ENCODE assay signal across 17 cellular contexts in the genomic region with DNA sequence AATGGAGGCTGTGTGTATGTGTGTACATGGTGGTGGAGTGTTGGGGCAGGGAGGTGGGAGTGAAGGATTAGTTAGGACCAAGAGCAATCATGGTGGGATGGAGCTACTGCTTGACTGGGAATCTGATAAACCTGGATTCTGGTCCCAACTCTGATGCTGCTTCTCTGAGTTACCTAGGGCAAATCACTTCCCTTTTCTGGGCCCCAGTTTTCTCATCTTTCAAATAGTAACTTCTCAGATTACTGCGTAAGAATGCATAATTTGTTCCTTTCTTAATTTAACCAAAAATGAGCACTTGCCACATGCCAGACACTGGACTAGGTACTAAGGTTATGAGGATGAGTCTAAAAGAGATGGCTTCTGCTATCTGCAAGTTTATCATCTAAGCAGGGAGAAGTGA.
"Had no signal": no experiment of that assay in that cellular context is flagged by ENCODE, and none has a peak within 500 bp of the region (broad histone marks: within the 10 kb centered on the region; RNA-seq: fewer than 3 reads in every experiment).

No MANE protein-coding gene starts in this region.

- H3K27ac Mint-ChIP-seq: activated naive CD4-positive, alpha-beta T cell treated with anti-CD3 and anti-CD28 coated beads for 36 hours had no signal

- H3K9me3 ChIP-seq: adrenal gland, mucosa of descending colon, spleen, tibial nerve had no signal

- H3K27me3 Mint-ChIP-seq: effector memory CD8-positive, alpha-beta T cell had no signal

- H3K4me3 ChIP-seq: adrenal gland, cardiac muscle cell, mucosa of descending colon, spleen, tibial nerve had no signal

- H3K27me3 ChIP-seq: adrenal gland, cardiac muscle cell, spleen, tibial nerve had no signal

- H3K9me3 Mint-ChIP-seq: activated naive CD4-positive, alpha-beta T cell treated with anti-CD3 and anti-CD28 coated beads for 36 hours; effector memory CD8-positive, alpha-beta T cell; nephron had no signal

- H3K36me3 ChIP-seq: cardiac muscle cell had no signal

- H3K27ac ChIP-seq: adrenal gland, cardiac muscle cell, tibial nerve, VCaP had no signal

- ATAC-seq: effector memory CD8-positive, alpha-beta T cell; mucosa of descending colon; stimulated activated naive CD8-positive, alpha-beta T cell treated with anti-CD3 and anti-CD28 coated beads, Interleukin-15, Interleukin-2, amounts not matched to agents 100 U/mL and 50 U/mL, for 24 hours had no signal

- H3K4me3 Mint-ChIP-seq: activated naive CD4-positive, alpha-beta T cell treated with anti-CD3 and anti-CD28 coated beads for 36 hours; effector memory CD8-positive, alpha-beta T cell; nephron had no signal

- DNase-seq: activated CD4-positive, alpha-beta T cell treated with anti-CD3 and anti-CD28 coated beads, Interleukin-2, amount 50 U/mL, for 4 hours; activated naive CD4-positive, alpha-beta T cell treated with anti-CD3 and anti-CD28 coated beads for 36 hours; activated T-cell treated with anti-CD3 and anti-CD28 coated beads for 4 hours; dermis blood vessel endothelial cell; effector memory CD8-positive, alpha-beta T cell; mesenchymal stem cell; mucosa of descending colon; nucleus accumbens; spleen; stimulated activated naive CD8-positive, alpha-beta T cell treated with anti-CD3 and anti-CD28 coated beads, Interleukin-15, Interleukin-2, amounts not matched to agents 100 U/mL and 50 U/mL, for 24 hours; substantia nigra; T-helper 2 cell had no signal
